9 cellular contexts compared by ENCODE assay signal in genomic region chrX:64394874-64395567, GRCh38. TPM values are rescaled to one million over a fixed set of nuclear protein-coding genes. Genes with fewer than 3 reads are reported as not detected.
DNase-seq lines count a peak whose midpoint lies in the region; ATAC-seq lines count a peak whose summit lies in the region.
"Had no signal": no experiment of that assay in that cellular context is flagged by ENCODE, and none has a peak within 500 bp of the region (broad histone marks: within the 10 kb centered on the region; RNA-seq: fewer than 3 reads in every experiment).

TSS of gene MTMR8 (minus strand) at chrX:64395452. CDS start at chrX:64395363, 89 bp downstream.

- ATAC-seq in GM18861 (IDR thresholded peaks at IDR 0.05; ENCODE audit: unreplicated experiment) (peak; percentile 94), HG03039 (IDR thresholded peaks at IDR 0.05; ENCODE audit: unreplicated experiment) (peak; percentile 99)

- intact Hi-C loops in activated CD4-positive, alpha-beta memory T cell treated with anti-CD3 and anti-CD28 coated beads for 36 hours (cut with micrococcal nuclease): loop anchor here (1.0 to 10.0 kb wide), 3 partner anchors 190 to 1140 kb away; partner anchors contain the start of genes AMER1, LAS1L and ZC3H12B

- H3K27ac Mint-ChIP-seq in activated CD4-positive, alpha-beta memory T cell treated with anti-CD3 and anti-CD28 coated beads for 36 hours: peak within 1 kb of the TSS; percentile 81

- CTCF ChIA-PET in activated CD4-positive, alpha-beta memory T cell treated with anti-CD3 and anti-CD28 coated beads for 36 hours (lab: Charles Lee): no interaction called here

- H3K9me3 ChIP-seq in effector memory CD4-positive, alpha-beta T cell (ENCODE audit: control insufficient read depth, low read length): no peaks in the 10 kb centered on the region
- H3K9me3 ChIP-seq in mesodermal cell (ENCODE audit: control insufficient read depth, low read length): no peaks in the 10 kb centered on the region

- no peaks in the 10 kb centered on the region for H3K36me3 Mint-ChIP-seq in activated CD4-positive, alpha-beta memory T cell treated with anti-CD3 and anti-CD28 coated beads for 36 hours

- no peaks in the 10 kb centered on the region for H3K4me1 ChIP-seq in effector memory CD4-positive, alpha-beta T cell (ENCODE audit: control insufficient read depth, insufficient read depth, low read length, poor library complexity, severe bottlenecking)
- H3K4me1 ChIP-seq in mesodermal cell (ENCODE audit: control insufficient read depth, insufficient read depth, low read length, poor library complexity, severe bottlenecking): no peaks in the 10 kb centered on the region

- H3K27me3 ChIP-seq in effector memory CD4-positive, alpha-beta T cell (replicated peaks; ENCODE audit: control insufficient read depth, insufficient read depth, low read length, poor library complexity, severe bottlenecking): no peaks in the 10 kb centered on the region

- no peaks in the 10 kb centered on the region for H3K9me3 Mint-ChIP-seq in activated CD4-positive, alpha-beta memory T cell treated with anti-CD3 and anti-CD28 coated beads for 36 hours

- DNase-seq in NCI-H345 (lab: John Stamatoyannopoulos, UW) (peak; percentile 76), DMS 273 (lab: John Stamatoyannopoulos, UW; ENCODE audit: unreplicated experiment) (no peak)
- DNase-seq in activated CD4-positive, alpha-beta memory T cell treated with anti-CD3 and anti-CD28 coated beads for 36 hours: peak; percentile 86
- DNase-seq in effector memory CD4-positive, alpha-beta T cell: peak; percentile 60 to 70 (median 66)
- peak; percentile 54 for DNase-seq in stimulated activated CD8-positive, alpha-beta memory T cell treated with anti-CD3 and anti-CD28 coated beads, Interleukin-15, amount 100 ng/mL, for 1 hour (ENCODE audit: low read depth)

- WGBS in mesodermal cell (ENCODE audit: insufficient coverage in 2 of 2), 2 experiments: 4 to 8% methylated on average over 23 to 33 of the region's 40 CpGs

- H3K4me3 Mint-ChIP-seq in activated CD4-positive, alpha-beta memory T cell treated with anti-CD3 and anti-CD28 coated beads for 36 hours: peak within 1 kb of the TSS; percentile 90

- H3K27me3 Mint-ChIP-seq in activated CD4-positive, alpha-beta memory T cell treated with anti-CD3 and anti-CD28 coated beads for 36 hours: no peaks in the 10 kb centered on the region

- POLR2A ChIA-PET in activated CD4-positive, alpha-beta memory T cell treated with anti-CD3 and anti-CD28 coated beads for 36 hours (lab: Charles Lee): no interaction called here

- peak within 1 kb of the TSS; percentile 65 for H3K4me3 ChIP-seq in effector memory CD4-positive, alpha-beta T cell (ENCODE audit: insufficient read depth, low read depth, low read length, poor library complexity, severe bottlenecking)
- peak within 1 kb of the TSS; percentile 49 for H3K4me3 ChIP-seq in mesodermal cell (ENCODE audit: extremely low read depth, insufficient read depth, low read length, poor library complexity, severe bottlenecking)

- H3K4me1 Mint-ChIP-seq in activated CD4-positive, alpha-beta memory T cell treated with anti-CD3 and anti-CD28 coated beads for 36 hours (ENCODE audit: low read depth): peaks cover 22% of the 10 kb centered on the region

- no peaks in the 10 kb centered on the region for H3K36me3 ChIP-seq in effector memory CD4-positive, alpha-beta T cell (ENCODE audit: control insufficient read depth, insufficient read depth, low read length)
- H3K36me3 ChIP-seq in mesodermal cell (ENCODE audit: control insufficient read depth, insufficient read depth, low read length): no peaks in the 10 kb centered on the region

- peak within 1 kb of the TSS; percentile 39 for H3K27ac ChIP-seq in effector memory CD4-positive, alpha-beta T cell (ENCODE audit: insufficient read depth, low read length, poor library complexity, severe bottlenecking)
- H3K27ac ChIP-seq in mesodermal cell (ENCODE audit: low read depth, low read length, severe bottlenecking): no peak within 1 kb of the TSS

RNA-seq across cellular contexts. Expression of gene MTMR8, which starts in this region (rescaled TPM):
- 1 to 10 TPM; 5.0 to 5.8 TPM for total RNA-seq in activated CD4-positive, alpha-beta memory T cell treated with anti-CD3 and anti-CD28 coated beads for 36 hours
- 2.3 TPM for polyA plus RNA-seq in mesodermal cell (2013, experiment 1 of 2)
- polyA plus RNA-seq in mesodermal cell (2013, experiment 2 of 2): 1.1 TPM
- total RNA-seq: myocyte had no signal
